12 cellular contexts compared by ENCODE assay signal in the genomic region with DNA sequence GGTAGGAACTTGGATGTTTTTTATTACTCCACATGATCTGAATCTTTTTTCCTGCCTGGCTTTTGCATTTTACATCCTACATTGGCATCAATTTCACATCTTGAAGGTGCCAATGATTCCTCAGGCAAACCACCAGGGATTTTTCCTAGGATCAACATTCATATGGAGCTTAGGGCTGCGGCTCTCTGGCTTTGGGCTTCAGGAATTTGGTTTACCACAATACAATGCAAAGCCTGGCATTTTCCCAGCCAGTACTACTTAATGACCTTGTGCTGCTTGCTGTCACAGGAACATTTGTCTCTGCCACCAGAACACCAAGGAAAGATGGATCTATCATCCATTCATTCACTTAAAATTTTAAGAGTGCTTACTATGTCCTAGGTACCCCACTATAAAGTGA.
A peak's percentile ranks its signal among the peaks of the same experiment; 100 is the strongest.
DNase-seq lines count a peak whose midpoint lies in the region; ATAC-seq and TF ChIP-seq lines count a peak whose summit lies in the region.
"Had no signal": no experiment of that assay in that cellular context is flagged by ENCODE, and none has a peak within 500 bp of the region (broad histone marks: within the 10 kb centered on the region; RNA-seq: fewer than 3 reads in every experiment).

No MANE protein-coding gene starts in this region.

- H4K8ac ChIP-seq in IMR-90 (ENCODE audit: low read depth in 2 of 2, low read length in 2 of 2) = no peak overlapping the region; a peak in 1 of 4 replicates

- no peak overlapping the region for H2BK15ac ChIP-seq in IMR-90 (ENCODE audit: low read depth, low read length)

- CTCF ChIA-PET in IMR-90 (lab: Yijun Ruan, JAX) = interaction anchor here (1.0 to 1.9 kb wide), 2 partner anchors 10 to 254 kb away, joined by 5 to 6 read pairs; no protein-coding TSS in a partner anchor

- no peak overlapping the region for H3K56ac ChIP-seq in IMR-90 (ENCODE audit: extremely low read depth, insufficient read depth, low read length)

- no peak overlapping the region for H3K18ac ChIP-seq in IMR-90 (ENCODE audit: low read depth, low read length)

- no peak overlapping the region; the same call in 1 of the 2 replicates for H2BK20ac ChIP-seq in IMR-90 (ENCODE audit: low read depth, low read length)

- H3K27ac ChIP-seq in IMR-90 (ENCODE audit: insufficient read depth, low read length) (no peak overlapping the region), brain microvascular endothelial cell (no peak overlapping the region), tibial nerve (no peak overlapping the region)
- H3K27ac ChIP-seq: RWPE1 had no signal

- H3K36me3 ChIP-seq in IMR-90 (ENCODE audit: control insufficient read depth, insufficient read depth, low read length) (no peaks in the 10 kb centered on the region; the same call in 1 of the 2 replicates), brain microvascular endothelial cell (replicated peaks) (no peaks in the 10 kb centered on the region), tibial nerve (no peaks in the 10 kb centered on the region)

- dilution Hi-C loops in IMR-90 (cut with HindIII; ENCODE audit: low sequenced_read_pairs, unreplicated experiment) = no loop called here

- no TSS peak for BruUV-seq in IMR-90 (replicated peaks; lab: Mats Ljungman, UMichigan)

- 0 out of 2 replicates have a peak overlapping the region, but pooled peaks have one; percentile 1 for H2BK120ac ChIP-seq in IMR-90 (ENCODE audit: low read depth, low read length)

- H4K20me1 ChIP-seq in IMR-90 (ENCODE audit: insufficient read depth, low read length) = no peaks in the 10 kb centered on the region

- peaks cover 0 to 12% of the 10 kb centered on the region in 2 experiments; a peak in 2 of 4 replicates for H3K79me1 ChIP-seq in IMR-90 (ENCODE audit: low read depth in 1 of 2, low read length in 2 of 2)

- no peak for TF ChIP-seq RAD21 in IMR-90 (IDR thresholded peaks at IDR 0.05; ENCODE audit: low read length)

- H2AK9ac ChIP-seq in IMR-90 (replicated peaks; ENCODE audit: low read depth, low read length, poor library complexity) = no peak overlapping the region

- POLR2A ChIA-PET in IMR-90 (lab: Charles Lee; ENCODE audit: unreplicated experiment) = no interaction called here

- H4K91ac ChIP-seq in IMR-90 (ENCODE audit: insufficient read depth, low read depth, low read length) = no peak overlapping the region

- intact Hi-C loops in IMR-90 (cut with micrococcal nuclease) = no loop called here

- no peak overlapping the region for H2AK5ac ChIP-seq in IMR-90 (ENCODE audit: low read depth, low read length)

- DNase-seq in DMS79 treated with DMSO at 0.1 percent for 48 hours (lab: John Stamatoyannopoulos, UW) (peak; percentile 28), IMR-90 (peak; percentile 73), brain microvascular endothelial cell (peak; percentile 59), lung microvascular endothelial cell (ENCODE audit: low read depth in 2 of 2) (peak; percentile 30 to 39), tibial nerve (ENCODE audit: low spot score in 2 of 2) (no peak), mesenteric fat pad (ENCODE audit: low spot score) (no peak)
- DNase-seq in stimulated activated naive CD4-positive, alpha-beta T cell treated with Interleukin-2 at 50 U/mL for 16 hours (lab: John Stamatoyannopoulos, UW) = no peak
- DNase-seq: naive thymus-derived CD4-positive, alpha-beta T cell; NCI-H2029 treated with DMSO at 0.1 percent for 48 hours; stimulated activated naive CD8-positive, alpha-beta T cell treated with anti-CD3 and anti-CD28 coated beads, Interleukin-15, Interleukin-2, amounts not matched to agents 100 U/mL and 50 U/mL, for 24 hours had no signal

- H2AFZ ChIP-seq in IMR-90 (replicated peaks; ENCODE audit: low read length, poor library complexity) = no peak overlapping the region

- no peak for TF ChIP-seq CTCF in IMR-90 (conservative IDR thresholded peaks at IDR 0.05; ENCODE audit: low read depth, low read length)
- no peak for TF ChIP-seq CTCF in brain microvascular endothelial cell (IDR thresholded peaks at IDR 0.05; ENCODE audit: low read depth, low read length, missing control alignments)
- TF ChIP-seq CTCF in tibial nerve (IDR thresholded peaks at IDR 0.05) = no peak

- peaks cover 3% of the 10 kb centered on the region; the same call in 1 of the 2 replicates for H3K4me1 ChIP-seq in IMR-90 (ENCODE audit: control insufficient read depth, insufficient read depth, low read length)
- no peaks in the 10 kb centered on the region for H3K4me1 ChIP-seq in tibial nerve

- TF ChIP-seq EP300 in tibial nerve (IDR thresholded peaks at IDR 0.05) = no peak

- no CpG with 5 or more reads among the region's 1 CpG for WGBS in IMR-90 (ENCODE audit: extremely low coverage in 2 of 2, insufficient read length in 1 of 2), 2 experiments
- WGBS in tibial nerve, 2 donors = 19 to 29% methylated on average over 1 of the region's 1 CpG

- H3K9me3 ChIP-seq in IMR-90 (ENCODE audit: control insufficient read depth, insufficient read depth, low read length) (no peaks in the 10 kb centered on the region), tibial nerve (no peaks in the 10 kb centered on the region)

- H4K5ac ChIP-seq in IMR-90 (ENCODE audit: low read depth, low read length) = no peak overlapping the region

- no peak overlapping the region for H3K14ac ChIP-seq in IMR-90 (replicated peaks; ENCODE audit: low read depth, low read length)

- H3K23ac ChIP-seq in IMR-90 (ENCODE audit: low read depth, low read length) = no peak overlapping the region

- ATAC-seq in IMR-90 (ENCODE audit: low read depth) (peak; percentile 72), HG03520 (IDR thresholded peaks at IDR 0.05; ENCODE audit: unreplicated experiment) (no peak)
- ATAC-seq: naive thymus-derived CD4-positive, alpha-beta T cell; stimulated activated naive CD8-positive, alpha-beta T cell treated with anti-CD3 and anti-CD28 coated beads, Interleukin-15, Interleukin-2, amounts not matched to agents 100 U/mL and 50 U/mL, for 24 hours had no signal

- H3K4me2 ChIP-seq in IMR-90 (ENCODE audit: low read depth, low read length) = peak overlapping the region; percentile 1; the same call in 1 of the 2 replicates

- TF ChIP-seq POLR2A in IMR-90 (IDR thresholded peaks at IDR 0.05; ENCODE audit: low read depth, low read length) (no peak), tibial nerve (IDR thresholded peaks at IDR 0.05) (no peak)

- in situ Hi-C loops in IMR-90 (cut with MboI; ENCODE audit: low sequenced_read_pairs) = no loop called here
- in situ Hi-C loops in brain microvascular endothelial cell (cut with HindIII; ENCODE audit: low pct_ligation_motif_present, low sequenced_read_pairs) = loop anchor here (25.0 kb wide), 1 partner anchor 171 kb away; a partner anchor contains a TSS

- H3K4me3 ChIP-seq in IMR-90 (ENCODE audit: insufficient read depth, low read depth, low read length) (no peak overlapping the region), brain microvascular endothelial cell (ENCODE audit: low read depth, low read length) (no peak overlapping the region), tibial nerve (no peak overlapping the region)

- no peak overlapping the region for H3K4ac ChIP-seq in IMR-90 (ENCODE audit: low read depth, low read length)

- H3K9me1 ChIP-seq in IMR-90 (ENCODE audit: insufficient read depth, low read length) = no peaks in the 10 kb centered on the region

- no peaks in the 10 kb centered on the region for H3K27me3 ChIP-seq in IMR-90 (ENCODE audit: control insufficient read depth, insufficient read depth, low read length)
- H3K27me3 ChIP-seq in brain microvascular endothelial cell (replicated peaks) = no peaks in the 10 kb centered on the region
- no peaks in the 10 kb centered on the region for H3K27me3 ChIP-seq in tibial nerve

- peak overlapping the region; percentile 36 for H2BK5ac ChIP-seq in IMR-90 (ENCODE audit: low read depth, low read length, poor library complexity, severe bottlenecking)

- no peak overlapping the region for H3K9ac ChIP-seq in IMR-90 (ENCODE audit: low read depth, low read length)

TF ChIP-seq in IMR-90, 13 proteins besides CTCF, POLR2A, EP300 and RAD21:
- no peak for TF ChIP-seq CHD1 (IDR thresholded peaks at IDR 0.05; ENCODE audit: low read depth, low read length)
- TF ChIP-seq RFX5 (IDR thresholded peaks at IDR 0.05; ENCODE audit: low read depth, low read length) = no peak
- no peak for TF ChIP-seq NFE2L2 (IDR thresholded peaks at IDR 0.05; ENCODE audit: low read depth, low read length)
- TF ChIP-seq, protein P1, sequence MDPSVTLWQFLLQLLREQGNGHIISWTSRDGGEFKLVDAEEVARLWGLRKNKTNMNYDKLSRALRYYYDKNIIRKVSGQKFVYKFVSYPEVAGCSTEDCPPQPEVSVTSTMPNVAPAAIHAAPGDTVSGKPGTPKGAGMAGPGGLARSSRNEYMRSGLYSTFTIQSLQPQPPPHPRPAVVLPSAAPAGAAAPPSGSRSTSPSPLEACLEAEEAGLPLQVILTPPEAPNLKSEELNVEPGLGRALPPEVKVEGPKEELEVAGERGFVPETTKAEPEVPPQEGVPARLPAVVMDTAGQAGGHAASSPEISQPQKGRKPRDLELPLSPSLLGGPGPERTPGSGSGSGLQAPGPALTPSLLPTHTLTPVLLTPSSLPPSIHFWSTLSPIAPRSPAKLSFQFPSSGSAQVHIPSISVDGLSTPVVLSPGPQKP (IDR thresholded peaks at IDR 0.05; ENCODE audit: borderline replicate concordance, low read depth, low read length) = no peak
- no peak for TF ChIP-seq MXI1 (IDR thresholded peaks at IDR 0.05; ENCODE audit: borderline replicate concordance, low read depth, low read length)
- TF ChIP-seq MAZ (IDR thresholded peaks at IDR 0.05; ENCODE audit: borderline replicate concordance, low read depth, low read length) = no peak
- TF ChIP-seq, protein P2, sequence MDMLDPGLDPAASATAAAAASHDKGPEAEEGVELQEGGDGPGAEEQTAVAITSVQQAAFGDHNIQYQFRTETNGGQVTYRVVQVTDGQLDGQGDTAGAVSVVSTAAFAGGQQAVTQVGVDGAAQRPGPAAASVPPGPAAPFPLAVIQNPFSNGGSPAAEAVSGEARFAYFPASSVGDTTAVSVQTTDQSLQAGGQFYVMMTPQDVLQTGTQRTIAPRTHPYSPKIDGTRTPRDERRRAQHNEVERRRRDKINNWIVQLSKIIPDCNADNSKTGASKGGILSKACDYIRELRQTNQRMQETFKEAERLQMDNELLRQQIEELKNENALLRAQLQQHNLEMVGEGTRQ (IDR thresholded peaks at IDR 0.05; ENCODE audit: low read depth, low read length) = no peak
- TF ChIP-seq SMC3 (IDR thresholded peaks at IDR 0.05; ENCODE audit: low read depth, low read length) = no peak
- TF ChIP-seq RCOR1 (IDR thresholded peaks at IDR 0.05; ENCODE audit: insufficient replicate concordance, low read length) = no peak
- no peak for TF ChIP-seq BHLHE40 (IDR thresholded peaks at IDR 0.05; ENCODE audit: low read depth, low read length)
- TF ChIP-seq MAFK (IDR thresholded peaks at IDR 0.05; ENCODE audit: low read depth, low read length) = no peak
- no peak for TF ChIP-seq CEBPB (IDR thresholded peaks at IDR 0.05; ENCODE audit: low read depth, low read length)

Comparison
In these comparisons a context has a peak if more than half of its experiments do, and no peak if none do; other contexts are left out.
1. DNase-seq: peak in DMS79 treated with DMSO at 0.1 percent for 48 hours (single experiment), IMR-90 (single experiment), brain microvascular endothelial cell (single experiment) and lung microvascular endothelial cell (2 of 2); none in tibial nerve (0 of 2), mesenteric fat pad (single experiment) and stimulated activated naive CD4-positive, alpha-beta T cell treated with Interleukin-2 at 50 U/mL for 16 hours (single experiment).